In the genomic region with DNA sequence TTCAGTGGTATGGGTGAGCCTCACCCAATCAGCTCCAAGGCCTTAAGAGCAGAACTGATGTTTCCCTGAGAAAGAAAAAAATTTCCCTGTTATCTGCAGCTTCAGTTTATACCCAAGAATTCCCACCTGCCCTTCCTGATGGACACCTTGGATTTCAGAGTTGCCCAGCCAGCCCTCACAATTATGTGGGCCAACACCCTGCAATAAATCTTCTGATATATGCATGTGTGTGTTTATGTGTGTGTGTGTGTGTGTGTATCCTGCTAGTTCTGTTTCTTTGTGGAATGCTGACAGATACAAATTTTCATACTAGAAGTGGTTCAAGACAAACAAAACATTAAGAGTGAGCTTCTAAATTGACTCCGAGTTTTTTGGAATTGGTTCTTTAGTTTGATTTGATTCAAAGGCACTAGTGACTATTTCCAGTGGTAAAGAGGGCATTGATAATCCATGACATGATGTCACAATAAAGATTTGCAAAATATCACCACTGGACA, we compare ENCODE assay signal across 8 cellular contexts.
"Had no signal": no experiment of that assay in that cellular context is flagged by ENCODE, and none has a peak within 500 bp of the region (broad histone marks: within the 10 kb centered on the region; RNA-seq: fewer than 3 reads in every experiment).

No MANE protein-coding gene starts in this region.

- H2AFZ ChIP-seq: GM23338 had no signal

- FAIRE-seq: H1, H54, HTR-8/SVneo, K562 had no signal

- DNase-seq: H9, HCEC 1CT, KG1 had no signal

- ATAC-seq: GM23338, K562 had no signal

- H3K4me2 ChIP-seq: GM23338 had no signal

- H3K4me3 ChIP-seq: GM23338, K562 had no signal
